Comparison of ENCODE assay signal across 15 cellular contexts in genomic region chr2:10319892-10320574, GRCh38. TPM values are rescaled to one million over a fixed set of nuclear protein-coding genes. Genes with fewer than 3 reads are reported as not detected.
DNase-seq lines count a peak whose midpoint lies in the region; ATAC-seq and TF ChIP-seq lines count a peak whose summit lies in the region.
"Had no signal": no experiment of that assay in that cellular context is flagged by ENCODE, and none has a peak within 500 bp of the region (broad histone marks: within the 10 kb centered on the region; RNA-seq: fewer than 3 reads in every experiment).

No MANE protein-coding gene starts in this region.

- peaks cover 80% of the 10 kb centered on the region for H3K4me1 Mint-ChIP-seq in CD8-positive, alpha-beta T cell (ENCODE audit: low read depth)
- H3K4me1 Mint-ChIP-seq in naive thymus-derived CD8-positive, alpha-beta T cell = peaks cover 21 to 92% (median 69%) of the 10 kb centered on the region in 4 donors

- 83 to 89% (median 88%) methylated on average over 9 to 10 of the region's 10 CpGs for WGBS in adrenal gland, 4 donors

- no peak overlapping the region for H3K4me3 Mint-ChIP-seq in CD8-positive, alpha-beta T cell
- no peak overlapping the region for H3K4me3 Mint-ChIP-seq in naive thymus-derived CD8-positive, alpha-beta T cell

- H3K27ac Mint-ChIP-seq in CD8-positive, alpha-beta T cell = peak overlapping the region; percentile 60
- peak overlapping the region in 8 of 10 donors; percentile 4 to 80 (median 46) for H3K27ac Mint-ChIP-seq in naive thymus-derived CD8-positive, alpha-beta T cell

- intact Hi-C loops in cardiac septum (cut with DNase I) (no loop called here), adrenal gland (cut with DNase I) (no loop called here)
- intact Hi-C loops in CD8-positive, alpha-beta T cell (cut with DNase I, micrococcal nuclease) = no loop called here

- H3K9me3 ChIP-seq in right atrium auricular region = no peaks in the 10 kb centered on the region
- H3K9me3 ChIP-seq in CD8-positive, alpha-beta T cell (ENCODE audit: low read length) = no peaks in the 10 kb centered on the region
- no peaks in the 10 kb centered on the region for H3K9me3 ChIP-seq in WERI-Rb-1 (ENCODE audit: severe bottlenecking)
- H3K9me3 ChIP-seq in adrenal gland (replicated peaks in 1 of 3) = no peaks in the 10 kb centered on the region
- H3K9me3 ChIP-seq: SJSA1 had no signal

- no peaks in the 10 kb centered on the region for H3K9me3 Mint-ChIP-seq in CD8-positive, alpha-beta T cell
- no peaks in the 10 kb centered on the region for H3K9me3 Mint-ChIP-seq in naive thymus-derived CD8-positive, alpha-beta T cell

- H3K36me3 ChIP-seq in right atrium auricular region (no peaks in the 10 kb centered on the region), WERI-Rb-1 (no peaks in the 10 kb centered on the region), adrenal gland (replicated peaks in 1 of 2) (no peaks in the 10 kb centered on the region)
- H3K36me3 ChIP-seq in CD8-positive, alpha-beta T cell (ENCODE audit: insufficient read depth, low read length) = no peaks in the 10 kb centered on the region
- H3K36me3 ChIP-seq: SJSA1 had no signal

- no peak for TF ChIP-seq POLR2A in adrenal gland (IDR thresholded peaks at IDR 0.05)

- H3K4me1 ChIP-seq in right atrium auricular region (peaks cover 0 to 6% of the 10 kb centered on the region in 2 donors), adrenal gland (replicated peaks in 1 of 2) (peaks cover 5 to 9% of the 10 kb centered on the region in 2 donors)
- H3K4me1 ChIP-seq in CD8-positive, alpha-beta T cell (ENCODE audit: insufficient read depth, low read length) = peaks cover 32% of the 10 kb centered on the region

- POLR2A ChIA-PET in CD8-positive, alpha-beta T cell (lab: Charles Lee) = interaction anchor here (1.3 kb wide), 1 partner anchor 12 kb away, joined by 5 read pairs; no protein-coding TSS in a partner anchor
- POLR2A ChIA-PET in naive thymus-derived CD8-positive, alpha-beta T cell (lab: Charles Lee) = interaction anchor here (1.2 kb wide), 1 partner anchor 9 kb away, joined by 6 read pairs; no protein-coding TSS in a partner anchor

- no peaks in the 10 kb centered on the region for H3K27me3 Mint-ChIP-seq in CD8-positive, alpha-beta T cell (ENCODE audit: low read depth)
- no peaks in the 10 kb centered on the region for H3K27me3 Mint-ChIP-seq in naive thymus-derived CD8-positive, alpha-beta T cell

- CTCF ChIA-PET in CD8-positive, alpha-beta T cell (lab: Charles Lee) = no interaction called here

- no peak for TF ChIP-seq CTCF in right atrium auricular region (IDR thresholded peaks at IDR 0.05)
- no peak for TF ChIP-seq CTCF in CD8-positive, alpha-beta T cell (IDR thresholded peaks at IDR 0.05)
- TF ChIP-seq CTCF in WERI-Rb-1 (IDR thresholded peaks at IDR 0.05; ENCODE audit: low read depth, low read length) = 0 out of 2 replicates have a peak, but pooled peaks have one; percentile 5
- no peak for TF ChIP-seq CTCF in adrenal gland (IDR thresholded peaks at IDR 0.05)

- peaks cover 30% of the 10 kb centered on the region for H3K36me3 Mint-ChIP-seq in CD8-positive, alpha-beta T cell
- peaks cover 0 to 23% (median 14%) of the 10 kb centered on the region in 3 donors for H3K36me3 Mint-ChIP-seq in naive thymus-derived CD8-positive, alpha-beta T cell

- H3K27me3 ChIP-seq in right atrium auricular region = no peaks in the 10 kb centered on the region
- no peaks in the 10 kb centered on the region for H3K27me3 ChIP-seq in CD8-positive, alpha-beta T cell (ENCODE audit: insufficient read depth, low read length)
- H3K27me3 ChIP-seq in WERI-Rb-1 (ENCODE audit: insufficient read depth, low read depth, severe bottlenecking) = no peaks in the 10 kb centered on the region
- H3K27me3 ChIP-seq in adrenal gland = no peaks in the 10 kb centered on the region
- H3K27me3 ChIP-seq: SJSA1 had no signal

- ATAC-seq in CD8-positive, alpha-beta T cell = no peak
- ATAC-seq in naive thymus-derived CD8-positive, alpha-beta T cell = no peak
- ATAC-seq: Panc1 had no signal

- DNase-seq in cardiac septum (ENCODE audit: low spot score) (peak; percentile 38), right atrium auricular region (ENCODE audit: low spot score) (no peak), WERI-Rb-1 (no peak), DMS 273 treated with DMSO at 0.1 percent for 48 hours (lab: John Stamatoyannopoulos, UW) (no peak), adrenal gland (no peak)
- no peak for DNase-seq in CD8-positive, alpha-beta T cell
- DNase-seq in naive thymus-derived CD8-positive, alpha-beta T cell = no peak
- DNase-seq: ACHN, C1 segment of cervical spinal cord, Calu3, NCI-H1105, NCI-H1694, NCI-H2081 treated with DMSO at 0.1 percent for 48 hours had no signal

- H3K27ac ChIP-seq in right atrium auricular region (no peak overlapping the region), WERI-Rb-1 (peak overlapping the region; percentile 17; the same call in 1 of the 2 replicates), adrenal gland (no peak overlapping the region)
- no peak overlapping the region for H3K27ac ChIP-seq in CD8-positive, alpha-beta T cell (ENCODE audit: low read depth, low read length)
- H3K27ac ChIP-seq: SJSA1 had no signal

- H3K4me3 ChIP-seq in right atrium auricular region (no peak overlapping the region), WERI-Rb-1 (ENCODE audit: low read depth, low read length) (no peak overlapping the region), adrenal gland (no peak overlapping the region)
- H3K4me3 ChIP-seq in CD8-positive, alpha-beta T cell (ENCODE audit: low read depth, low read length) = no peak overlapping the region
- H3K4me3 ChIP-seq: SJSA1 had no signal

RNA-seq across cellular contexts. Expression of gene HPCAL1, which starts 17.3 kb away (rescaled TPM):
- total RNA-seq in cardiac septum (21.6 TPM), right atrium auricular region (10 to 100 TPM; 28.7 to 35.5 TPM), adrenal gland (100 to 1,000 TPM in 1 of 8 donors, 10 to 100 TPM in 7; 49.9 to 118 (median 78.3) TPM)
- 10 to 100 TPM; 25.0 to 25.6 TPM for total RNA-seq in CD8-positive, alpha-beta T cell
- 10 to 100 TPM; 84.9 to 86.2 TPM for total RNA-seq in naive thymus-derived CD8-positive, alpha-beta T cell
- 100 to 1,000 TPM in 1 of 3 donors, 10 to 100 TPM in 2; 71.5 to 122 (median 98.2) TPM for polyA plus RNA-seq in naive thymus-derived CD8-positive, alpha-beta T cell
- 10 to 100 TPM; 43.0 to 58.2 (median 45.9) TPM for polyA plus RNA-seq in adrenal gland
